ENCODE assay signal across 17 cellular contexts in genomic region chrX:48278958-48279357, GRCh38. TPM values are rescaled to one million over a fixed set of nuclear protein-coding genes. Genes with fewer than 3 reads are reported as not detected.
DNase-seq lines count a peak whose midpoint lies in the region; ATAC-seq, FAIRE-seq and TF ChIP-seq lines count a peak whose summit lies in the region.
"Had no signal": no experiment of that assay in that cellular context is flagged by ENCODE, and none has a peak within 500 bp of the region (broad histone marks: within the 10 kb centered on the region; RNA-seq: fewer than 3 reads in every experiment).

No MANE protein-coding gene starts in this region.

- TF ChIP-seq POLR2A in H54 (IDR thresholded peaks at IDR 0.05; ENCODE audit: low read depth, low read length) (no peak), GM18505 (IDR thresholded peaks at IDR 0.05; ENCODE audit: borderline replicate concordance, extremely low read depth, insufficient read depth, insufficient read length) (no peak)

- DNase-seq in stimulated activated CD4-positive, alpha-beta T cell treated with anti-CD3 and anti-CD28 coated beads, Interleukin-15, amount 100 ng/mL, for 24 hours: peak; percentile 1
- no peak for DNase-seq in stimulated activated CD4-positive, alpha-beta T cell treated with anti-CD3 and anti-CD28 coated beads, Interleukin-4, amount 100 ng/mL, for 4 hours
- DNase-seq in M059J (ENCODE audit: low read depth): peak; percentile 46
- DNase-seq in dermis blood vessel endothelial cell: peak; percentile 0
- DNase-seq in H54 (ENCODE audit: insufficient read length, low spot score): no peak
- no peak for DNase-seq in medulla oblongata (ENCODE audit: extremely low spot score)
- DNase-seq: activated T-cell treated with anti-CD3 and anti-CD28 coated beads, Interleukin-2, amount 50 U/mL, for 1 hour; adrenal gland; kidney; NCI-H510A treated with DMSO at 0.1 percent for 48 hours; SHP77; stimulated activated naive CD4-positive, alpha-beta T cell; WERI-Rb-1 had no signal

- no peak for FAIRE-seq in H54 (lab: Jason Lieb, UNC)

- ATAC-seq in HG03039 (IDR thresholded peaks at IDR 0.05; ENCODE audit: unreplicated experiment) (no peak), GM18505 (IDR thresholded peaks at IDR 0.05; ENCODE audit: unreplicated experiment) (no peak)

RNA-seq across cellular contexts. Expression of gene SSX1, which starts 23.8 kb away (rescaled TPM):
- 5.8 and 8.9 TPM in 2 replicates for total RNA-seq in M059J (2014; rRNA removed; shearing (Covaris generic))
- total RNA-seq in dermis blood vessel endothelial cell: not detected in 2 replicates
- total RNA-seq: fibroblast of lung, kidney, pulmonary artery endothelial cell had no signal

Comparison
In these comparisons a context has a peak if more than half of its experiments do, and no peak if none do; other contexts are left out.
1. DNase-seq: peak in stimulated activated CD4-positive, alpha-beta T cell treated with anti-CD3 and anti-CD28 coated beads, Interleukin-15, amount 100 ng/mL, for 24 hours (single experiment), M059J (single experiment) and dermis blood vessel endothelial cell (single experiment); none in stimulated activated CD4-positive, alpha-beta T cell treated with anti-CD3 and anti-CD28 coated beads, Interleukin-4, amount 100 ng/mL, for 4 hours (0 of 2), H54 (single experiment) and medulla oblongata (single experiment).